In genomic region chr9:137875846-137876245, GRCh38 we compare ENCODE assay signal across 30 cellular contexts. TPM values are rescaled to one million over a fixed set of nuclear protein-coding genes. Genes with fewer than 3 reads are reported as not detected.
"Had no signal": no experiment of that assay in that cellular context is flagged by ENCODE, and none has a peak within 500 bp of the region (broad histone marks: within the 10 kb centered on the region; RNA-seq: fewer than 3 reads in every experiment).

No MANE protein-coding gene starts in this region.

- H3K27ac ChIP-seq: left lung, neural progenitor cell, neutrophil, ovary, right atrium auricular region, right lobe of liver, tibial nerve, uterus had no signal

- H3K4me1 Mint-ChIP-seq: natural killer cell; nephron progenitor cell; neural progenitor cell; stimulated activated memory B cell treated with anti-CD40 and anti-IgM and Interleukin-4, amounts not matched to agents 10 μg/mL and 1 μg/mL and 100 μg/mL, for 72 hours; stimulated activated naive CD8-positive, alpha-beta T cell treated with anti-CD3 and anti-CD28 coated beads, Interleukin-15, amount 100 ng/mL, for 72 hours had no signal

- H2AFZ ChIP-seq: neural progenitor cell had no signal

- H3K4me2 ChIP-seq: neural progenitor cell, smooth muscle cell had no signal

- H3K4me3 ChIP-seq: left lung, lung, neural progenitor cell, ovary, right atrium auricular region, right lobe of liver, smooth muscle cell, tibial nerve, uterus had no signal

- H3K9me3 ChIP-seq: left lung, neutrophil, ovary, right atrium auricular region, right lobe of liver, uterus had no signal

- H3K27me3 ChIP-seq: ovary had no signal

- FAIRE-seq: keratinocyte had no signal

- H3K9me3 Mint-ChIP-seq: natural killer cell; stimulated activated naive CD8-positive, alpha-beta T cell treated with anti-CD3 and anti-CD28 coated beads, Interleukin-15, amount 100 ng/mL, for 72 hours; type B pancreatic cell had no signal

- H3K4me1 ChIP-seq: right lobe of liver had no signal

- H3K36me3 Mint-ChIP-seq: naive B cell; natural killer cell; neural progenitor cell; stimulated activated memory B cell treated with anti-CD40 and anti-IgM and Interleukin-4, amounts not matched to agents 10 μg/mL and 1 μg/mL and 100 μg/mL, for 72 hours; type B pancreatic cell had no signal

- H3K27ac Mint-ChIP-seq: mesothelial cell of epicardium; naive B cell; natural killer cell; nephron progenitor cell; neural progenitor cell; progenitor cell of endocrine pancreas; stimulated activated memory B cell treated with anti-CD40 and anti-IgM and Interleukin-4, amounts not matched to agents 10 μg/mL and 1 μg/mL and 100 μg/mL, for 72 hours; stimulated activated naive CD8-positive, alpha-beta T cell treated with anti-CD3 and anti-CD28 coated beads, Interleukin-15, amount 100 ng/mL, for 72 hours; type B pancreatic cell had no signal

- H3K9ac ChIP-seq: neural progenitor cell had no signal

- DNase-seq: hippocampal formation; kidney glomerular epithelial cell; left colon; left lung; mesendoderm; naive B cell; natural killer cell; nephron progenitor cell; occipital lobe; ovary; right lobe of liver; stimulated activated CD4-positive, alpha-beta T cell treated with anti-CD3 and anti-CD28 coated beads, Interleukin-1b, Interleukin-23, amount 100 ng/mL, for 48 hours; stimulated activated CD4-positive, alpha-beta T cell treated with anti-CD3 and anti-CD28 coated beads, Interleukin-2, amount 100 ng/mL, for 48 hours; stimulated activated CD4-positive, alpha-beta T cell treated with anti-CD3 and anti-CD28 coated beads, Interleukin-4, amount 100 ng/mL, for 4 hours; stimulated activated CD8-positive, alpha-beta memory T cell treated with anti-CD3 and anti-CD28 coated beads, Interleukin-4, amount 100 ng/mL, for 48 hours; stimulated activated naive CD4-positive, alpha-beta T cell treated with Interleukin-2 at 50 U/mL for 16 hours; stimulated activated naive CD8-positive, alpha-beta T cell treated with anti-CD3 and anti-CD28 coated beads, Interleukin-15, amount 100 ng/mL, for 72 hours; substantia nigra; uterus had no signal

- ATAC-seq: left colon; left lung; natural killer cell; right lobe of liver; stimulated activated memory B cell treated with anti-CD40 and anti-IgM and Interleukin-4, amounts not matched to agents 10 μg/mL and 1 μg/mL and 100 μg/mL, for 72 hours; stimulated activated naive CD8-positive, alpha-beta T cell treated with anti-CD3 and anti-CD28 coated beads, Interleukin-15, amount 100 ng/mL, for 72 hours had no signal

- H3K36me3 ChIP-seq: left lung, neural progenitor cell, neutrophil, ovary, right atrium auricular region, right lobe of liver, tibial nerve, uterus had no signal

RNA-seq across cellular contexts. Expression of gene CACNA1B, which starts 1.7 kb away (rescaled TPM):
- total RNA-seq: right lobe of liver had no signal
